ENCODE assay signal across 1 cellular context in the genomic region with DNA sequence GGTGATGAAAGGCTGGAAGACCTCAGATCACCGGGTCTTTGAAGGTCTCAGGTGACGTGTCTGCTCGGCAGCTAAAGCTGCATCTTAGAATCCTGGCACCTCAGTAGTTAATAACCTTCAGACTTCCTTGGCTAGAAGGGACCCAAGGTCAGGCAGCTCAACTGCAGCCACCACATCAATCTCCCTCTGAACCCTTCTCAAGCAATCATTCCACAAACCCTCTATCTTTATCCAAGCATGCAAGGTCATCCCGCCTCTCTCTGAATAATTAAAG.
A peak's percentile ranks its signal among the peaks of the same experiment; 100 is the strongest.
TF ChIP-seq lines count a peak whose summit lies in the region.

No MANE protein-coding gene starts in this region.

TF ChIP-seq in K562, 482 proteins besides CTCF, POLR2A, EP300 and RAD21:
- TF ChIP-seq, protein P1, sequence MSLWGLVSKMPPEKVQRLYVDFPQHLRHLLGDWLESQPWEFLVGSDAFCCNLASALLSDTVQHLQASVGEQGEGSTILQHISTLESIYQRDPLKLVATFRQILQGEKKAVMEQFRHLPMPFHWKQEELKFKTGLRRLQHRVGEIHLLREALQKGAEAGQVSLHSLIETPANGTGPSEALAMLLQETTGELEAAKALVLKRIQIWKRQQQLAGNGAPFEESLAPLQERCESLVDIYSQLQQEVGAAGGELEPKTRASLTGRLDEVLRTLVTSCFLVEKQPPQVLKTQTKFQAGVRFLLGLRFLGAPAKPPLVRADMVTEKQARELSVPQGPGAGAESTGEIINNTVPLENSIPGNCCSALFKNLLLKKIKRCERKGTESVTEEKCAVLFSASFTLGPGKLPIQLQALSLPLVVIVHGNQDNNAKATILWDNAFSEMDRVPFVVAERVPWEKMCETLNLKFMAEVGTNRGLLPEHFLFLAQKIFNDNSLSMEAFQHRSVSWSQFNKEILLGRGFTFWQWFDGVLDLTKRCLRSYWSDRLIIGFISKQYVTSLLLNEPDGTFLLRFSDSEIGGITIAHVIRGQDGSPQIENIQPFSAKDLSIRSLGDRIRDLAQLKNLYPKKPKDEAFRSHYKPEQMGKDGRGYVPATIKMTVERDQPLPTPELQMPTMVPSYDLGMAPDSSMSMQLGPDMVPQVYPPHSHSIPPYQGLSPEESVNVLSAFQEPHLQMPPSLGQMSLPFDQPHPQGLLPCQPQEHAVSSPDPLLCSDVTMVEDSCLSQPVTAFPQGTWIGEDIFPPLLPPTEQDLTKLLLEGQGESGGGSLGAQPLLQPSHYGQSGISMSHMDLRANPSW (CRISPR knock-in tag; IDR thresholded peaks at IDR 0.05): no peak
- TF ChIP-seq, protein P2, sequence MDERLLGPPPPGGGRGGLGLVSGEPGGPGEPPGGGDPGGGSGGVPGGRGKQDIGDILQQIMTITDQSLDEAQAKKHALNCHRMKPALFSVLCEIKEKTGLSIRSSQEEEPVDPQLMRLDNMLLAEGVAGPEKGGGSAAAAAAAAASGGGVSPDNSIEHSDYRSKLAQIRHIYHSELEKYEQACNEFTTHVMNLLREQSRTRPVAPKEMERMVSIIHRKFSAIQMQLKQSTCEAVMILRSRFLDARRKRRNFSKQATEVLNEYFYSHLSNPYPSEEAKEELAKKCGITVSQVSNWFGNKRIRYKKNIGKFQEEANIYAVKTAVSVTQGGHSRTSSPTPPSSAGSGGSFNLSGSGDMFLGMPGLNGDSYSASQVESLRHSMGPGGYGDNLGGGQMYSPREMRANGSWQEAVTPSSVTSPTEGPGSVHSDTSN (CRISPR knock-in tag; IDR thresholded peaks at IDR 0.05; ENCODE audit: low read depth): no peak
- TF ChIP-seq, protein P2 (tag; conservative IDR thresholded peaks at IDR 0.05; ENCODE audit: low read depth): 0 out of 2 replicates have a peak, but pooled peaks have one; percentile 11
TF ChIP-seq in K562: peak in this region for 1.
